In the genomic region with DNA sequence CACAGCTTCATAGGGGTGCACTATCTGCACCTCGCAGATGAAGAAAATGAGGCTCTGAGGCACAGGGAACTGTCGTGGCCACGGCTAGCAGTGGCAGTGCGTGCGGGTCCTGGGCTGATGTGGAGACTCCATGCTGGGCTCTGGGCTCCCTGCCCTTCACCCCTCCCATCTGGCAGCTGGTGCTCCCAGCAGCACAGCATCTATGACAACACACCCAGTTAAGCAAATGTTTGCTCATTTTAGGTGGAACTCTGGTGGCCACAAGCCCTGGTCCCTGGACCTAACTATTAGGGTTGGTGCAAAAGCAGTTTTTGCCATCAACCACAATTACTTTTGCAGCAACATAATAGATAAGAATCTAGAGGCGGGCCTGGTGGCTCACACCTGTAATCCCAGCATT, we compare ENCODE assay signal across 1 cellular context.
TF ChIP-seq lines count a peak whose summit lies in the region.

No MANE protein-coding gene starts in this region.

TF ChIP-seq in HepG2, 621 proteins besides CTCF, POLR2A, EP300 and RAD21:
- TF ChIP-seq ZNF263 (CRISPR knock-in tag; IDR thresholded peaks at IDR 0.05): peak; percentile 69
- TF ChIP-seq, protein P1, sequence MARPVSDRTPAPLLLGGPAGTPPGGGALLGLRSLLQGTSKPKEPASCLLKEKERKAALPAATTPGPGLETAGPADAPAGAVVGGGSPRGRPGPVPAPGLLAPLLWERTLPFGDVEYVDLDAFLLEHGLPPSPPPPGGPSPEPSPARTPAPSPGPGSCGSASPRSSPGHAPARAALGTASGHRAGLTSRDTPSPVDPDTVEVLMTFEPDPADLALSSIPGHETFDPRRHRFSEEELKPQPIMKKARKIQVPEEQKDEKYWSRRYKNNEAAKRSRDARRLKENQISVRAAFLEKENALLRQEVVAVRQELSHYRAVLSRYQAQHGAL (CRISPR knock-in tag; IDR thresholded peaks at IDR 0.05; ENCODE audit: not compliant biosample characterization): no peak
